ENCODE assay signal across 8 cellular contexts in genomic region chr19:24033962-24034342, GRCh38. TPM values are rescaled to one million over a fixed set of nuclear protein-coding genes. Genes with fewer than 3 reads are reported as not detected.
A peak's percentile ranks its signal among the peaks of the same experiment; 100 is the strongest.
DNase-seq lines count a peak whose midpoint lies in the region; ATAC-seq, FAIRE-seq and TF ChIP-seq lines count a peak whose summit lies in the region.

No MANE protein-coding gene starts in this region.

- H3K27me3 ChIP-seq in endothelial cell of umbilical vein (ENCODE audit: control insufficient read depth in 2 of 2, insufficient read depth in 2 of 2, low read length in 2 of 2) (no peaks in the 10 kb centered on the region), stomach smooth muscle (ENCODE audit: control insufficient read depth in 1 of 2, insufficient read depth in 2 of 2, low read length in 2 of 2) (no peaks in the 10 kb centered on the region)

- BruUV-seq in endothelial cell of umbilical vein (replicated peaks; lab: Mats Ljungman, UMichigan) = no TSS peak

- dilution Hi-C loops in endothelial cell of umbilical vein (cut with MboI; ENCODE audit: extremely low pct_ligation_motif_present, low sequenced_read_pairs) = no loop called here

- H3K4me3 ChIP-seq in WI38 (ENCODE audit: low read depth, low read length) (peak overlapping the region; percentile 82), endothelial cell of umbilical vein (replicated peaks in 1 of 3; ENCODE audit: insufficient read depth in 1 of 3, low read depth in 1 of 3, low read length in 3 of 3) (peak overlapping the region; percentile 45 to 82 (median 75)), mesodermal cell (ENCODE audit: extremely low read depth, insufficient read depth, low read length, poor library complexity, severe bottlenecking) (peak overlapping the region; percentile 79), stomach smooth muscle (ENCODE audit: low read length in 2 of 2) (peak overlapping the region; percentile 94 to 95)

- peak overlapping the region; percentile 89 for H3K27ac ChIP-seq in KOPT-K1 (ENCODE audit: low read depth, low read length, poor library complexity, severe bottlenecking)
- H3K27ac ChIP-seq in endothelial cell of umbilical vein (ENCODE audit: insufficient read depth, low read depth, low read length) = peak overlapping the region; percentile 83
- H3K27ac ChIP-seq in mesodermal cell (ENCODE audit: low read depth, low read length, severe bottlenecking) = peak overlapping the region; percentile 99
- H3K27ac ChIP-seq in stomach smooth muscle (ENCODE audit: low read length) = peak overlapping the region; percentile 92

- intact Hi-C loops in endothelial cell of umbilical vein (cut with micrococcal nuclease) = loop anchor here (1.0 to 10.0 kb wide), 5 partner anchors 51 to 959 kb away; partner anchors contain the start of genes ZNF254, ZNF675, ZNF681 and ZNF726

- peak; percentile 71 for FAIRE-seq in endothelial cell of umbilical vein (lab: Jason Lieb, UNC)

- CTCF ChIA-PET in endothelial cell of umbilical vein (lab: Charles Lee) = interaction anchor here (0.9 to 1.7 kb wide), 5 partner anchors 10 to 119 kb away, joined by 3 to 9 read pairs (median 6); partner anchors contain the start of genes ZNF254 and ZNF726

- peak; percentile 4 to 14 for DNase-seq in NCI-H187 (lab: John Stamatoyannopoulos, UW)
- DNase-seq in NCI-H187 treated with DMSO at 0.1 percent for 48 hours (lab: John Stamatoyannopoulos, UW) = no peak
- DNase-seq in endothelial cell of umbilical vein (ENCODE audit: low read depth, low spot score) = peak; percentile 77

- POLR2A ChIA-PET in endothelial cell of umbilical vein (lab: Charles Lee) = interaction anchor here (0.9 to 1.9 kb wide), 3 partner anchors 9 to 53 kb away, joined by 3 to 14 read pairs (median 6); partner anchors contain the start of gene ZNF254

- peak overlapping the region; percentile 90 for H2AFZ ChIP-seq in endothelial cell of umbilical vein (ENCODE audit: low read depth, low read length)

- H3K9me3 ChIP-seq in KOPT-K1 (ENCODE audit: insufficient read depth, low read length, poor library complexity, severe bottlenecking) (peaks cover 16% of the 10 kb centered on the region), endothelial cell of umbilical vein (replicated peaks; ENCODE audit: control insufficient read depth, insufficient read depth, low read length) (no peaks in the 10 kb centered on the region), mesodermal cell (ENCODE audit: control insufficient read depth, low read length) (no peaks in the 10 kb centered on the region), stomach smooth muscle (ENCODE audit: control insufficient read depth in 2 of 2, low read length in 2 of 2) (no peaks in the 10 kb centered on the region)

- H3K9me1 ChIP-seq in endothelial cell of umbilical vein (replicated peaks; ENCODE audit: control insufficient read depth, extremely low read depth, insufficient read depth, low read length) = no peaks in the 10 kb centered on the region

- H3K4me1 ChIP-seq in endothelial cell of umbilical vein (ENCODE audit: control insufficient read depth, extremely low read depth, insufficient read depth, low read length) = no peaks in the 10 kb centered on the region
- H3K4me1 ChIP-seq in mesodermal cell (ENCODE audit: control insufficient read depth, insufficient read depth, low read length, poor library complexity, severe bottlenecking) = no peaks in the 10 kb centered on the region
- H3K4me1 ChIP-seq in stomach smooth muscle (ENCODE audit: control insufficient read depth, insufficient read depth, low read length) = peaks cover 14% of the 10 kb centered on the region

- peak overlapping the region; percentile 72 for H3K4me2 ChIP-seq in endothelial cell of umbilical vein (ENCODE audit: insufficient read depth, low read length)

- no peak for TF ChIP-seq POLR2A in endothelial cell of umbilical vein (IDR thresholded peaks at IDR 0.05; ENCODE audit: low read depth, low read length)

- peaks cover 2% of the 10 kb centered on the region for H4K20me1 ChIP-seq in endothelial cell of umbilical vein (replicated peaks; ENCODE audit: control insufficient read depth, extremely low read depth, insufficient read depth, low read length)

- peak; percentile 20 for ATAC-seq in GM21737 (IDR thresholded peaks at IDR 0.05; ENCODE audit: unreplicated experiment)

- TF ChIP-seq CTCF in WI38 (IDR thresholded peaks at IDR 0.05; ENCODE audit: low read depth, low read length) (no peak), endothelial cell of umbilical vein (IDR thresholded peaks at IDR 0.05; ENCODE audit: extremely low read depth in 1 of 2, insufficient read depth in 1 of 2, low read depth in 1 of 2, low read length in 2 of 2) (no peak)

- H3K36me3 ChIP-seq in KOPT-K1 (ENCODE audit: insufficient read depth, low read length) (peaks cover 37% of the 10 kb centered on the region), endothelial cell of umbilical vein (ENCODE audit: control insufficient read depth in 2 of 2, extremely low read depth in 1 of 2, insufficient read depth in 2 of 2, low read length in 2 of 2) (peaks cover 2 to 4% of the 10 kb centered on the region in 2 experiments), mesodermal cell (ENCODE audit: control insufficient read depth, insufficient read depth, low read length) (peaks cover 43% of the 10 kb centered on the region), stomach smooth muscle (ENCODE audit: control insufficient read depth in 2 of 2, insufficient read depth in 2 of 2, low read length in 2 of 2) (peaks cover 9 to 12% of the 10 kb centered on the region in 2 donors)

- WGBS in mesodermal cell (ENCODE audit: insufficient coverage in 2 of 2), 2 experiments = 0 to 2% methylated on average over 7 to 13 of the region's 15 CpGs

- H3K9ac ChIP-seq in endothelial cell of umbilical vein (replicated peaks; ENCODE audit: extremely low read depth, insufficient read depth, low read length) (peak overlapping the region; percentile 93), stomach smooth muscle (ENCODE audit: low read length in 2 of 2) (peak overlapping the region; percentile 98)

- H3K79me2 ChIP-seq in endothelial cell of umbilical vein (ENCODE audit: control insufficient read depth, insufficient read depth, low read length) = peaks cover 39% of the 10 kb centered on the region

TF ChIP-seq in endothelial cell of umbilical vein, 7 proteins besides CTCF, POLR2A, EP300 and RAD21:
- TF ChIP-seq MAX (IDR thresholded peaks at IDR 0.05; ENCODE audit: insufficient read depth, insufficient read length) (no peak), GATA2 (IDR thresholded peaks at IDR 0.05; ENCODE audit: insufficient read depth, insufficient read length, low read depth, low read length) (no peak), FOS (IDR thresholded peaks at IDR 0.05; ENCODE audit: borderline replicate concordance, insufficient read depth, low read length) (no peak), JUN (IDR thresholded peaks at IDR 0.05; ENCODE audit: borderline replicate concordance, insufficient read depth, insufficient read length, low read depth) (no peak), POLR2AphosphoS5 (IDR thresholded peaks at IDR 0.05; ENCODE audit: insufficient read depth, low read depth, low read length) (no peak), MYC (IDR thresholded peaks at IDR 0.05; ENCODE audit: low read depth, low read length) (no peak), EZH2 (IDR thresholded peaks at IDR 0.05; ENCODE audit: borderline replicate concordance, low read depth, low read length, severe bottlenecking) (no peak)

RNA-seq across cellular contexts. Expression of gene ZNF254, which starts 53.0 kb away (rescaled TPM):
- total RNA-seq in endothelial cell of umbilical vein = 16.0 TPM in 2 replicates
- polyA plus RNA-seq in endothelial cell of umbilical vein = 4.8 and 4.9 TPM in 2 replicates
- polyA plus RNA-seq in endothelial cell of umbilical vein (2011; cell fraction: cytosol; rRNA removed) = 4.1 and 4.9 TPM in 2 replicates
- polyA plus RNA-seq in endothelial cell of umbilical vein (2011; cell fraction: nucleus; rRNA removed) = 17.9 and 22.3 TPM in 2 replicates
- 8.0 and 11.4 TPM in 2 replicates for polyA plus RNA-seq in endothelial cell of umbilical vein (2012)
- polyA minus RNA-seq in endothelial cell of umbilical vein = 19.0 and 25.5 TPM in 2 replicates
- 3.6 TPM for polyA minus RNA-seq in endothelial cell of umbilical vein (2011; cell fraction: cytosol; rRNA and poly(A)+ RNA removed)
- polyA minus RNA-seq in endothelial cell of umbilical vein (2011; cell fraction: nucleus; rRNA and poly(A)+ RNA removed) = 33.1 and 52.4 TPM in 2 replicates
- 22.6 TPM for polyA plus RNA-seq in mesodermal cell (2013, experiment 1 of 2)
- polyA plus RNA-seq in mesodermal cell (2013, experiment 2 of 2) = 29.1 TPM
